ENCODE assay signal across 12 cellular contexts in genomic region chr3:134544306-134544705, GRCh38.
"Had no signal": no experiment of that assay in that cellular context is flagged by ENCODE, and none has a peak within 500 bp of the region (broad histone marks: within the 10 kb centered on the region; RNA-seq: fewer than 3 reads in every experiment).

No MANE protein-coding gene starts in this region.

- H3K27ac Mint-ChIP-seq: activated CD4-positive, alpha-beta T cell treated with anti-CD3 and anti-CD28 coated beads for 36 hours; activated T-helper 17 cell treated with anti-CD3 and anti-CD28 coated beads, Interleukin-2, amount 50 U/mL, for 72 hours had no signal

- H3K27me3 Mint-ChIP-seq: activated CD4-positive, alpha-beta T cell treated with anti-CD3 and anti-CD28 coated beads for 36 hours; activated T-helper 17 cell treated with anti-CD3 and anti-CD28 coated beads, Interleukin-2, amount 50 U/mL, for 72 hours; effector memory CD8-positive, alpha-beta T cell had no signal

- H3K4me1 Mint-ChIP-seq: activated CD4-positive, alpha-beta T cell treated with anti-CD3 and anti-CD28 coated beads for 36 hours; activated T-helper 17 cell treated with anti-CD3 and anti-CD28 coated beads, Interleukin-2, amount 50 U/mL, for 72 hours had no signal

- H3K9me3 Mint-ChIP-seq: activated T-helper 17 cell treated with anti-CD3 and anti-CD28 coated beads, Interleukin-2, amount 50 U/mL, for 72 hours; effector memory CD8-positive, alpha-beta T cell had no signal

- H3K4me3 Mint-ChIP-seq: activated CD4-positive, alpha-beta T cell treated with anti-CD3 and anti-CD28 coated beads for 36 hours; activated T-helper 17 cell treated with anti-CD3 and anti-CD28 coated beads, Interleukin-2, amount 50 U/mL, for 72 hours; effector memory CD8-positive, alpha-beta T cell had no signal

- ATAC-seq: activated CD4-positive, alpha-beta T cell treated with anti-CD3 and anti-CD28 coated beads for 36 hours; activated T-helper 17 cell treated with anti-CD3 and anti-CD28 coated beads, Interleukin-2, amount 50 U/mL, for 72 hours; effector memory CD8-positive, alpha-beta T cell; stimulated activated naive CD8-positive, alpha-beta T cell treated with anti-CD3 and anti-CD28 coated beads, Interleukin-15, Interleukin-2, amounts not matched to agents 100 U/mL and 50 U/mL, for 24 hours had no signal

- DNase-seq: activated CD4-positive, alpha-beta T cell treated with anti-CD3 and anti-CD28 coated beads for 36 hours; activated naive CD4-positive, alpha-beta T cell treated with anti-CD3 and anti-CD28 coated beads, Interleukin-2, amount 50 U/mL, for 16 hours; activated T-cell treated with anti-CD3 and anti-CD28 coated beads for 4 hours; adrenal gland; central memory CD4-positive, alpha-beta T cell; effector memory CD8-positive, alpha-beta T cell; midbrain; stimulated activated CD4-positive, alpha-beta T cell treated with anti-CD3 and anti-CD28 coated beads, Interleukin-4, amount 100 ng/mL, for 1 hour; stimulated activated CD8-positive, alpha-beta memory T cell treated with anti-CD3 and anti-CD28 coated beads, Interleukin-4, amount 100 ng/mL, for 48 hours; stimulated activated naive CD8-positive, alpha-beta T cell treated with anti-CD3 and anti-CD28 coated beads, Interleukin-15, Interleukin-2, amounts not matched to agents 100 U/mL and 50 U/mL, for 24 hours; testis had no signal
